In the genomic region with DNA sequence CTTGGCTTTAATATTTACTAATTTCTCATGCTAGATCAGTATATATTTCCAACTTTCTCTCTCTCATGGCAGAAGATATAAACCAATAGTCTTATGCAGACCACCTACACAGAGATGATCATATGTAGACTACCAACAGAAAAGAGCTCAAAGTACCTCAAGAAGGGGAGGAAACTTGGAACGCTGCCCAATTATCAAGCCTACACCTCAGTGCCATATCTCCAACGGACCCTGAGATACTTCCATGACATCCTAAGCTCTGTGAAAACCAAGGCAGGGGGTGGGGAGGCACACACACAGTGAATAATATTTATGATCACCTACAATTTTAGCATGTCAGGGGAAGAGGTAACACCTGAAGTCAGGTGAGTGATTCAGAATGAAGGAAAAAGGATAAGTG, we compare ENCODE assay signal across 1 cellular context.
TF ChIP-seq lines count a peak whose summit lies in the region.

No MANE protein-coding gene starts in this region.

TF ChIP-seq in WTC11, 78 proteins besides CTCF, POLR2A, EP300 and RAD21 (continued from another document):
- TF ChIP-seq, protein P1, sequence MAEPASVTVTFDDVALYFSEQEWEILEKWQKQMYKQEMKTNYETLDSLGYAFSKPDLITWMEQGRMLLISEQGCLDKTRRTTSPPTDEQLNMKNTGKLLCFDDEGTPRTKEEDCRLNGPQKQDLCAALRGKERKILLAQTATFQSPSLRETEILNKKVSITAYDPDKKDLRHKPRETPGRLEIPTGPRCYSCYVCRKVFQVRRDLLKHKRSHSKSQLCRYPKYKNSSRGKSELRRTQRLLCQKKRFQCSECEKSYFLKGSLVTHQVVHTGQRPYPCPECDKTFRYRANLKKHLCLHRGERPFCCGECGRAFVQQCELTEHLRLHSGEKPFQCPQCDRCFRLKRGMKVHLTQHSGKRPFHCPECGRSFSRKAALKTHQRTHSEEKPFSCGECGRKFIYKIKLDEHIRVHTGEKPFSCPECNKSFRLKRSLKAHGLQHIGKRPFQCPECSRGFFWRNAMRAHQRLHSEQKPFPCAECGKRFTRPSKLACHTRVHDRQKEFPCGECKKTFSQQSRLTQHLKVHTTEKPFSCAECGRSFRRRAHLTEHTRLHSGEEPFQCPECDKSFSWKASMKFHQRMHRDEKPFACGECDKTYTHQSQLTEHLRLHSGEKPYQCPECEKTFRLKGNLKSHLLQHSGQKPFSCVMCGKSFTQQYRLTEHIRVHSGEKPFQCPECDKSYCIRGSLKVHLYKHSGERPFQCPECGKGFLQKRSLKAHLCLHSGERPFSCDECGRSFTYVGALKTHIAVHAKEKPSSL (CRISPR knock-in tag; conservative IDR thresholded peaks at IDR 0.05), result no peak
- TF ChIP-seq, protein P2, sequence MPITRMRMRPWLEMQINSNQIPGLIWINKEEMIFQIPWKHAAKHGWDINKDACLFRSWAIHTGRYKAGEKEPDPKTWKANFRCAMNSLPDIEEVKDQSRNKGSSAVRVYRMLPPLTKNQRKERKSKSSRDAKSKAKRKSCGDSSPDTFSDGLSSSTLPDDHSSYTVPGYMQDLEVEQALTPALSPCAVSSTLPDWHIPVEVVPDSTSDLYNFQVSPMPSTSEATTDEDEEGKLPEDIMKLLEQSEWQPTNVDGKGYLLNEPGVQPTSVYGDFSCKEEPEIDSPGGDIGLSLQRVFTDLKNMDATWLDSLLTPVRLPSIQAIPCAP (CRISPR knock-in tag; IDR thresholded peaks at IDR 0.05), result no peak
- TF ChIP-seq, protein P3, sequence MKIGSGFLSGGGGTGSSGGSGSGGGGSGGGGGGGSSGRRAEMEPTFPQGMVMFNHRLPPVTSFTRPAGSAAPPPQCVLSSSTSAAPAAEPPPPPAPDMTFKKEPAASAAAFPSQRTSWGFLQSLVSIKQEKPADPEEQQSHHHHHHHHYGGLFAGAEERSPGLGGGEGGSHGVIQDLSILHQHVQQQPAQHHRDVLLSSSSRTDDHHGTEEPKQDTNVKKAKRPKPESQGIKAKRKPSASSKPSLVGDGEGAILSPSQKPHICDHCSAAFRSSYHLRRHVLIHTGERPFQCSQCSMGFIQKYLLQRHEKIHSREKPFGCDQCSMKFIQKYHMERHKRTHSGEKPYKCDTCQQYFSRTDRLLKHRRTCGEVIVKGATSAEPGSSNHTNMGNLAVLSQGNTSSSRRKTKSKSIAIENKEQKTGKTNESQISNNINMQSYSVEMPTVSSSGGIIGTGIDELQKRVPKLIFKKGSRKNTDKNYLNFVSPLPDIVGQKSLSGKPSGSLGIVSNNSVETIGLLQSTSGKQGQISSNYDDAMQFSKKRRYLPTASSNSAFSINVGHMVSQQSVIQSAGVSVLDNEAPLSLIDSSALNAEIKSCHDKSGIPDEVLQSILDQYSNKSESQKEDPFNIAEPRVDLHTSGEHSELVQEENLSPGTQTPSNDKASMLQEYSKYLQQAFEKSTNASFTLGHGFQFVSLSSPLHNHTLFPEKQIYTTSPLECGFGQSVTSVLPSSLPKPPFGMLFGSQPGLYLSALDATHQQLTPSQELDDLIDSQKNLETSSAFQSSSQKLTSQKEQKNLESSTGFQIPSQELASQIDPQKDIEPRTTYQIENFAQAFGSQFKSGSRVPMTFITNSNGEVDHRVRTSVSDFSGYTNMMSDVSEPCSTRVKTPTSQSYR (CRISPR knock-in tag; IDR thresholded peaks at IDR 0.05), result no peak
- TF ChIP-seq JAZF1 (CRISPR knock-in tag; IDR thresholded peaks at IDR 0.05) (no peak), FOXP1 (CRISPR knock-in tag; IDR thresholded peaks at IDR 0.05; ENCODE audit: borderline replicate concordance) (no peak)
- TF ChIP-seq, protein P4, sequence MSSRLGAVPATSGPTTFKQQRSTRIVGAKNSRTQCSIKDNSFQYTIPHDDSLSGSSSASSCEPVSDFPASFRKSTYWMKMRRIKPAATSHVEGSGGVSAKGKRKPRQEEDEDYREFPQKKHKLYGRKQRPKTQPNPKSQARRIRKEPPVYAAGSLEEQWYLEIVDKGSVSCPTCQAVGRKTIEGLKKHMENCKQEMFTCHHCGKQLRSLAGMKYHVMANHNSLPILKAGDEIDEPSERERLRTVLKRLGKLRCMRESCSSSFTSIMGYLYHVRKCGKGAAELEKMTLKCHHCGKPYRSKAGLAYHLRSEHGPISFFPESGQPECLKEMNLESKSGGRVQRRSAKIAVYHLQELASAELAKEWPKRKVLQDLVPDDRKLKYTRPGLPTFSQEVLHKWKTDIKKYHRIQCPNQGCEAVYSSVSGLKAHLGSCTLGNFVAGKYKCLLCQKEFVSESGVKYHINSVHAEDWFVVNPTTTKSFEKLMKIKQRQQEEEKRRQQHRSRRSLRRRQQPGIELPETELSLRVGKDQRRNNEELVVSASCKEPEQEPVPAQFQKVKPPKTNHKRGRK (CRISPR knock-in tag; IDR thresholded peaks at IDR 0.05; ENCODE audit: borderline replicate concordance), result no peak
